Comparison of ENCODE assay signal across 1 cellular context in the genomic region with DNA sequence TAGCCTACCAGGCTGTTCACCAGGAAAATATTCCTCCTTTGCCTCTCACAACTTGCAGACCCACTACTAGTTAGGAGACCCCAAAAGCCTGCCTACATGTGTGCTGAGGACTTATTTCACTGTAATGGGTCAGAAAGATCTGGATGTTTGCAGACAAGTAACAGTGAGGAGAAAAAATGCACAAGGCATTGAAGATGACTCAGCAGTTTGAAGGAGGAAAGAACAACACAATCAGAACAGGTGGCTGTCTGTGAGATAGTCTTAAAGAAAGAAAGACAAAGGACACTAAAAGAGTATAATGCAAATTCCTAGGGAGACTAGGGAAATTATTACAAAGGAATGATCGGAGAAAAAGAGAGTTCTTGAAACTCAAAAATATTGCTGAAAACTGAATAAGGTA.
TF ChIP-seq lines count a peak whose summit lies in the region.

No MANE protein-coding gene starts in this region.

TF ChIP-seq in IMR-90, 13 proteins besides CTCF, POLR2A, EP300 and RAD21:
- TF ChIP-seq CEBPB (IDR thresholded peaks at IDR 0.05; ENCODE audit: low read depth, low read length) (no peak), NFE2L2 (IDR thresholded peaks at IDR 0.05; ENCODE audit: low read depth, low read length) (peak; percentile 98), RCOR1 (IDR thresholded peaks at IDR 0.05; ENCODE audit: insufficient replicate concordance, low read length) (no peak), MAFK (IDR thresholded peaks at IDR 0.05; ENCODE audit: low read depth, low read length) (peak; percentile 90), BHLHE40 (IDR thresholded peaks at IDR 0.05; ENCODE audit: low read depth, low read length) (no peak), FOS (IDR thresholded peaks at IDR 0.05; ENCODE audit: low read depth, low read length) (no peak), MAZ (IDR thresholded peaks at IDR 0.05; ENCODE audit: borderline replicate concordance, low read depth, low read length) (no peak)
